ENCODE assay signal across 17 cellular contexts in the genomic region with DNA sequence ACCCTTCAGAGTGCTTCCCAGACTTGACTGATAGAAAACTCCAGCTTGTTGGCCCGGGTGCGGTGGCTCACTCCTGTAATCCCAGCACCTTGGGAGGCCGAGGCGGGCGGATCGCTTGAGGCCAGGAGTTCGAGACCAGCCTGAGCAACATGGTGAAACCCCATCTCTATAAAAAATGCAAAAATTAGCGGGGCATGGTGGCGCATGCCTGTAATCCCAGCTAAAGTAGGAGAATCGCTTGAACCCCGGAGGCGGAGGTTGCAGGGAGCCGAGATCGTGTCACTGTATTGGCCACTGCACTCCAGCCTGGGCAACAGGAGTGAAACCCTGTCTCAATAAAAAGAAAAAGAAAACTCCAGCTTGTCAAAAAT. TPM values are rescaled to one million over a fixed set of nuclear protein-coding genes. Genes with fewer than 3 reads are reported as not detected.
DNase-seq lines count a peak whose midpoint lies in the region; ATAC-seq and TF ChIP-seq lines count a peak whose summit lies in the region.
"Not testable (repeated sequence)": the region's sequence is repeated elsewhere in the genome, so short reads cannot be mapped to it uniquely, and the experiment has no call there.
"Had no signal": no experiment of that assay in that cellular context is flagged by ENCODE, and none has a peak within 500 bp of the region (broad histone marks: within the 10 kb centered on the region; RNA-seq: fewer than 3 reads in every experiment).

No MANE protein-coding gene starts in this region.

- H3K27ac Mint-ChIP-seq in CD8-positive, alpha-beta T cell; T-helper 2 cell treated with Interferon-gamma antibody and Interleukin-4, amounts not matched to agents 5 μg/mL and 100 μg/mL, for 36 hours; activated naive CD8-positive, alpha-beta T cell treated with anti-CD3 and anti-CD28 coated beads, Interleukin-2, amount 10 ng/mL, durations not matched to agents 7 days and 5 days; effector memory CD8-positive, alpha-beta T cell; stimulated activated effector memory CD8-positive, alpha-beta T cell treated with anti-CD3 and anti-CD28 coated beads, Interleukin-12 subunit alpha, Interleukin-12 subunit beta, amount 100 ng/mL, for 72 hours: not testable (repeated sequence)
- H3K27ac Mint-ChIP-seq in activated T-cell treated with anti-CD3 and anti-CD28 coated beads, Interleukin-2, amount 50 U/mL, for 24 hours, result peak overlapping the region; percentile 18
- peak overlapping the region in 1 of 2 donors; percentile 50 for H3K27ac Mint-ChIP-seq in natural killer cell treated with Interleukin-12 subunit alpha and Interleukin-12 subunit beta and Interleukin-15 and Interleukin-18, amount 100 ng/mL, for 72 hours

- not testable (repeated sequence) for H3K9me3 Mint-ChIP-seq in CD8-positive, alpha-beta T cell; T-helper 2 cell treated with Interferon-gamma antibody and Interleukin-4, amounts not matched to agents 5 μg/mL and 100 μg/mL, for 36 hours; activated T-cell treated with anti-CD3 and anti-CD28 coated beads, Interleukin-2, amount 50 U/mL, for 24 hours; activated naive CD8-positive, alpha-beta T cell treated with anti-CD3 and anti-CD28 coated beads, Interleukin-2, amount 10 ng/mL, durations not matched to agents 7 days and 5 days; effector memory CD8-positive, alpha-beta T cell; natural killer cell treated with Interleukin-12 subunit alpha and Interleukin-12 subunit beta and Interleukin-15 and Interleukin-18, amount 100 ng/mL, for 72 hours; stimulated activated effector memory CD8-positive, alpha-beta T cell treated with anti-CD3 and anti-CD28 coated beads, Interleukin-12 subunit alpha, Interleukin-12 subunit beta, amount 100 ng/mL, for 72 hours

- not testable (repeated sequence) for H3K36me3 ChIP-seq in CD8-positive, alpha-beta T cell (ENCODE audit: insufficient read depth, low read length)

- not testable (repeated sequence) for H3K27ac ChIP-seq in CD8-positive, alpha-beta T cell (ENCODE audit: low read depth, low read length)

- H3K4me3 ChIP-seq in CD8-positive, alpha-beta T cell (ENCODE audit: low read depth, low read length), result not testable (repeated sequence)

- not testable (repeated sequence) for H3K27me3 ChIP-seq in CD8-positive, alpha-beta T cell (ENCODE audit: insufficient read depth, low read length)

- intact Hi-C loops in CD8-positive, alpha-beta T cell (cut with DNase I, micrococcal nuclease), result loop anchor here in 1 of 2 experiments (10.0 kb wide), 1 partner anchor 1009 kb away; a partner anchor contains a TSS

- CTCF ChIA-PET in CD8-positive, alpha-beta T cell (lab: Charles Lee), result not testable (repeated sequence)

- H3K27me3 Mint-ChIP-seq in CD8-positive, alpha-beta T cell (ENCODE audit: low read depth), result peaks cover 17% of the 10 kb centered on the region
- peaks cover 48% of the 10 kb centered on the region for H3K27me3 Mint-ChIP-seq in T-helper 2 cell treated with Interferon-gamma antibody and Interleukin-4, amounts not matched to agents 5 μg/mL and 100 μg/mL, for 36 hours (ENCODE audit: low read depth)
- peaks cover 42% of the 10 kb centered on the region for H3K27me3 Mint-ChIP-seq in activated T-cell treated with anti-CD3 and anti-CD28 coated beads, Interleukin-2, amount 50 U/mL, for 24 hours
- peaks cover 40% of the 10 kb centered on the region for H3K27me3 Mint-ChIP-seq in activated naive CD8-positive, alpha-beta T cell treated with anti-CD3 and anti-CD28 coated beads, Interleukin-2, amount 10 ng/mL, durations not matched to agents 7 days and 5 days
- peaks cover 16 to 21% of the 10 kb centered on the region in 2 donors for H3K27me3 Mint-ChIP-seq in effector memory CD8-positive, alpha-beta T cell
- peaks cover 16 to 26% of the 10 kb centered on the region in 2 donors for H3K27me3 Mint-ChIP-seq in natural killer cell treated with Interleukin-12 subunit alpha and Interleukin-12 subunit beta and Interleukin-15 and Interleukin-18, amount 100 ng/mL, for 72 hours

- H3K4me3 Mint-ChIP-seq in CD8-positive, alpha-beta T cell, result peak overlapping the region; percentile 61
- H3K4me3 Mint-ChIP-seq in T-helper 2 cell treated with Interferon-gamma antibody and Interleukin-4, amounts not matched to agents 5 μg/mL and 100 μg/mL, for 36 hours, result peak overlapping the region; percentile 58
- peak overlapping the region; percentile 45 for H3K4me3 Mint-ChIP-seq in activated T-cell treated with anti-CD3 and anti-CD28 coated beads, Interleukin-2, amount 50 U/mL, for 24 hours
- H3K4me3 Mint-ChIP-seq in activated naive CD8-positive, alpha-beta T cell treated with anti-CD3 and anti-CD28 coated beads, Interleukin-2, amount 10 ng/mL, durations not matched to agents 7 days and 5 days, result peak overlapping the region; percentile 52
- H3K4me3 Mint-ChIP-seq in effector memory CD8-positive, alpha-beta T cell, result peak overlapping the region; percentile 77
- peak overlapping the region; percentile 63 for H3K4me3 Mint-ChIP-seq in natural killer cell treated with Interleukin-12 subunit alpha and Interleukin-12 subunit beta and Interleukin-15 and Interleukin-18, amount 100 ng/mL, for 72 hours
- peak overlapping the region; percentile 81 for H3K4me3 Mint-ChIP-seq in stimulated activated effector memory CD8-positive, alpha-beta T cell treated with anti-CD3 and anti-CD28 coated beads, Interleukin-12 subunit alpha, Interleukin-12 subunit beta, amount 100 ng/mL, for 72 hours

- DNase-seq in CD8-positive, alpha-beta T cell; T-helper 2 cell treated with Interferon-gamma antibody and Interleukin-4, amounts not matched to agents 5 μg/mL and 100 μg/mL, for 36 hours (ENCODE audit: low spot score); activated T-cell treated with anti-CD3 and anti-CD28 coated beads, Interleukin-2, amount 50 U/mL, for 24 hours; activated naive CD8-positive, alpha-beta T cell treated with anti-CD3 and anti-CD28 coated beads, Interleukin-2, amount 10 ng/mL, durations not matched to agents 7 days and 5 days; effector memory CD8-positive, alpha-beta T cell; natural killer cell treated with Interleukin-12 subunit alpha and Interleukin-12 subunit beta and Interleukin-15 and Interleukin-18, amount 100 ng/mL, for 72 hours (ENCODE audit: low spot score); stimulated activated effector memory CD8-positive, alpha-beta T cell treated with anti-CD3 and anti-CD28 coated beads, Interleukin-12 subunit alpha, Interleukin-12 subunit beta, amount 100 ng/mL, for 72 hours (ENCODE audit: low spot score in 2 of 2): not testable (repeated sequence)

- not testable (repeated sequence) for TF ChIP-seq CTCF in CD8-positive, alpha-beta T cell (IDR thresholded peaks at IDR 0.05)

- not testable (repeated sequence) for H3K9me3 ChIP-seq in CD8-positive, alpha-beta T cell (ENCODE audit: low read length)

- peaks cover 28% of the 10 kb centered on the region for H3K4me1 Mint-ChIP-seq in CD8-positive, alpha-beta T cell (ENCODE audit: low read depth)
- peaks cover 11% of the 10 kb centered on the region for H3K4me1 Mint-ChIP-seq in T-helper 2 cell treated with Interferon-gamma antibody and Interleukin-4, amounts not matched to agents 5 μg/mL and 100 μg/mL, for 36 hours (ENCODE audit: low read depth)
- H3K4me1 Mint-ChIP-seq in activated T-cell treated with anti-CD3 and anti-CD28 coated beads, Interleukin-2, amount 50 U/mL, for 24 hours (ENCODE audit: low read depth), result peaks cover 24% of the 10 kb centered on the region
- peaks cover 11% of the 10 kb centered on the region for H3K4me1 Mint-ChIP-seq in activated naive CD8-positive, alpha-beta T cell treated with anti-CD3 and anti-CD28 coated beads, Interleukin-2, amount 10 ng/mL, durations not matched to agents 7 days and 5 days
- H3K4me1 Mint-ChIP-seq in effector memory CD8-positive, alpha-beta T cell (ENCODE audit: low read depth in 2 of 2), result peaks cover 25 to 27% of the 10 kb centered on the region in 2 donors
- H3K4me1 Mint-ChIP-seq in natural killer cell treated with Interleukin-12 subunit alpha and Interleukin-12 subunit beta and Interleukin-15 and Interleukin-18, amount 100 ng/mL, for 72 hours (ENCODE audit: low read depth in 2 of 2), result peaks cover 25 to 34% of the 10 kb centered on the region in 2 donors
- H3K4me1 Mint-ChIP-seq in stimulated activated effector memory CD8-positive, alpha-beta T cell treated with anti-CD3 and anti-CD28 coated beads, Interleukin-12 subunit alpha, Interleukin-12 subunit beta, amount 100 ng/mL, for 72 hours, result peaks cover 44% of the 10 kb centered on the region

- ATAC-seq in CD8-positive, alpha-beta T cell; activated naive CD8-positive, alpha-beta T cell treated with anti-CD3 and anti-CD28 coated beads, Interleukin-2, amount 10 ng/mL, durations not matched to agents 7 days and 5 days (ENCODE audit: low read depth); effector memory CD8-positive, alpha-beta T cell (replicated peaks); natural killer cell treated with Interleukin-12 subunit alpha and Interleukin-12 subunit beta and Interleukin-15 and Interleukin-18, amount 100 ng/mL, for 72 hours; stimulated activated effector memory CD8-positive, alpha-beta T cell treated with anti-CD3 and anti-CD28 coated beads, Interleukin-12 subunit alpha, Interleukin-12 subunit beta, amount 100 ng/mL, for 72 hours: not testable (repeated sequence)

- POLR2A ChIA-PET in CD8-positive, alpha-beta T cell (lab: Charles Lee), result interaction anchor here (1.1 kb wide), 1 partner anchor 17 kb away, joined by 6 read pairs; a partner anchor contains a TSS
- POLR2A ChIA-PET in activated naive CD8-positive, alpha-beta T cell treated with anti-CD3 and anti-CD28 coated beads, Interleukin-2, amount 10 ng/mL, durations not matched to agents 7 days and 5 days (lab: Charles Lee), result not testable (repeated sequence)

- H3K4me1 ChIP-seq in CD8-positive, alpha-beta T cell (ENCODE audit: insufficient read depth, low read length), result peaks cover 26% of the 10 kb centered on the region

- H3K36me3 Mint-ChIP-seq in CD8-positive, alpha-beta T cell, result peaks cover 16% of the 10 kb centered on the region
- peaks cover 13% of the 10 kb centered on the region for H3K36me3 Mint-ChIP-seq in T-helper 2 cell treated with Interferon-gamma antibody and Interleukin-4, amounts not matched to agents 5 μg/mL and 100 μg/mL, for 36 hours (ENCODE audit: low read depth)
- H3K36me3 Mint-ChIP-seq in activated T-cell treated with anti-CD3 and anti-CD28 coated beads, Interleukin-2, amount 50 U/mL, for 24 hours (ENCODE audit: low read depth), result peaks cover 26% of the 10 kb centered on the region
- not testable (repeated sequence) for H3K36me3 Mint-ChIP-seq in activated naive CD8-positive, alpha-beta T cell treated with anti-CD3 and anti-CD28 coated beads, Interleukin-2, amount 10 ng/mL, durations not matched to agents 7 days and 5 days; natural killer cell treated with Interleukin-12 subunit alpha and Interleukin-12 subunit beta and Interleukin-15 and Interleukin-18, amount 100 ng/mL, for 72 hours
- peaks cover 31% of the 10 kb centered on the region for H3K36me3 Mint-ChIP-seq in effector memory CD8-positive, alpha-beta T cell (ENCODE audit: insufficient read depth)
- H3K36me3 Mint-ChIP-seq in stimulated activated effector memory CD8-positive, alpha-beta T cell treated with anti-CD3 and anti-CD28 coated beads, Interleukin-12 subunit alpha, Interleukin-12 subunit beta, amount 100 ng/mL, for 72 hours, result peaks cover 25% of the 10 kb centered on the region

RNA-seq across cellular contexts. Expression of a gene that starts 2.5 kb away (rescaled TPM):
- 1 to 10 TPM; 2.3 to 2.7 TPM for total RNA-seq in CD8-positive, alpha-beta T cell
- total RNA-seq in activated naive CD8-positive, alpha-beta T cell treated with anti-CD3 and anti-CD28 coated beads, Interleukin-2, amount 10 ng/mL, durations not matched to agents 7 days and 5 days, result 1 to 10 TPM; 6.2 to 7.0 TPM
- total RNA-seq in natural killer cell treated with Interleukin-12 subunit alpha and Interleukin-12 subunit beta and Interleukin-15 and Interleukin-18, amount 100 ng/mL, for 72 hours, result 1 to 10 TPM; 6.0 to 9.9 TPM

RNA-seq across cellular contexts. Expression of a gene that starts 7.0 kb away (rescaled TPM):
- not detected for total RNA-seq in CD8-positive, alpha-beta T cell
- not detected for total RNA-seq in activated naive CD8-positive, alpha-beta T cell treated with anti-CD3 and anti-CD28 coated beads, Interleukin-2, amount 10 ng/mL, durations not matched to agents 7 days and 5 days
- total RNA-seq in natural killer cell treated with Interleukin-12 subunit alpha and Interleukin-12 subunit beta and Interleukin-15 and Interleukin-18, amount 100 ng/mL, for 72 hours, result not detected

RNA-seq across cellular contexts. Expression of a gene that starts 17.1 kb away (rescaled TPM):
- 100 to 1,000 TPM; 514 to 558 TPM for total RNA-seq in CD8-positive, alpha-beta T cell
- 100 to 1,000 TPM; 338 to 359 TPM for total RNA-seq in activated naive CD8-positive, alpha-beta T cell treated with anti-CD3 and anti-CD28 coated beads, Interleukin-2, amount 10 ng/mL, durations not matched to agents 7 days and 5 days
- total RNA-seq in natural killer cell treated with Interleukin-12 subunit alpha and Interleukin-12 subunit beta and Interleukin-15 and Interleukin-18, amount 100 ng/mL, for 72 hours, result 100 to 1,000 TPM; 205 to 292 TPM

RNA-seq across cellular contexts. Expression of a gene that starts 36.5 kb away (rescaled TPM):
- not detected for total RNA-seq in CD8-positive, alpha-beta T cell
- total RNA-seq in activated naive CD8-positive, alpha-beta T cell treated with anti-CD3 and anti-CD28 coated beads, Interleukin-2, amount 10 ng/mL, durations not matched to agents 7 days and 5 days, result under 1 TPM in 1 of 2 experiments, not detected in 1; 0.62 TPM
- 10 to 100 TPM; 18.4 to 48.0 TPM for total RNA-seq in natural killer cell treated with Interleukin-12 subunit alpha and Interleukin-12 subunit beta and Interleukin-15 and Interleukin-18, amount 100 ng/mL, for 72 hours
- total RNA-seq: breast epithelium, H4, lung microvascular endothelial cell, mucosa of descending colon, psoas muscle, RPMI7951, sigmoid colon, SJCRH30, suprapubic skin, urinary bladder had no signal

RNA-seq across cellular contexts. Expression of a gene that starts 50.8 kb away (rescaled TPM):
- total RNA-seq in CD8-positive, alpha-beta T cell, result not detected
- total RNA-seq in activated naive CD8-positive, alpha-beta T cell treated with anti-CD3 and anti-CD28 coated beads, Interleukin-2, amount 10 ng/mL, durations not matched to agents 7 days and 5 days, result 1 to 10 TPM; 1.1 to 1.9 TPM
- under 1 TPM; 0.31 to 0.73 TPM for total RNA-seq in natural killer cell treated with Interleukin-12 subunit alpha and Interleukin-12 subunit beta and Interleukin-15 and Interleukin-18, amount 100 ng/mL, for 72 hours
- total RNA-seq: H4, lung microvascular endothelial cell, RPMI7951, SJCRH30 had no signal
